In genomic region chr22:20450551-20450906, GRCh38 we compare ENCODE assay signal across 32 cellular contexts.
"Had no signal": no experiment of that assay in that cellular context is flagged by ENCODE, and none has a peak within 500 bp of the region (broad histone marks: within the 10 kb centered on the region; RNA-seq: fewer than 3 reads in every experiment).

No MANE protein-coding gene starts in this region.

- H3K36me3 ChIP-seq: breast epithelium, colonic mucosa had no signal

- H3K4me1 Mint-ChIP-seq: activated CD4-positive, alpha-beta T cell treated with anti-CD3 and anti-CD28 coated beads, Interleukin-2, amount 10 ng/mL, durations not matched to agents 24 days and 14 days; activated naive CD4-positive, alpha-beta T cell treated with anti-CD3 and anti-CD28 coated beads, Interleukin-2, amount 10 ng/mL, durations not matched to agents 7 days and 5 days had no signal

- H3K27me3 Mint-ChIP-seq: activated CD4-positive, alpha-beta memory T cell treated with anti-CD3 and anti-CD28 coated beads for 36 hours; activated CD4-positive, alpha-beta T cell treated with anti-CD3 and anti-CD28 coated beads for 36 hours; activated CD4-positive, alpha-beta T cell treated with anti-CD3 and anti-CD28 coated beads, Interleukin-2, amount 10 ng/mL, durations not matched to agents 24 days and 14 days; activated CD8-positive, alpha-beta memory T cell treated with anti-CD3 and anti-CD28 coated beads, Interleukin-2, amount 10 ng/mL, durations not matched to agents 7 days and 5 days; activated naive CD4-positive, alpha-beta T cell treated with anti-CD3 and anti-CD28 coated beads, Interleukin-2, amount 10 ng/mL, durations not matched to agents 7 days and 5 days; activated naive CD8-positive, alpha-beta T cell treated with anti-CD3 and anti-CD28 coated beads, Interleukin-2, amount 10 ng/mL, durations not matched to agents 7 days and 5 days; brain; T-helper 17 cell had no signal

- H3K9me3 ChIP-seq: ascending aorta, breast epithelium, colonic mucosa, esophagus squamous epithelium, gastroesophageal sphincter, heart right ventricle had no signal

- H3K4me3 Mint-ChIP-seq: activated CD4-positive, alpha-beta memory T cell treated with anti-CD3 and anti-CD28 coated beads for 36 hours; activated CD4-positive, alpha-beta T cell treated with anti-CD3 and anti-CD28 coated beads for 36 hours; activated CD4-positive, alpha-beta T cell treated with anti-CD3 and anti-CD28 coated beads, Interleukin-2, amount 10 ng/mL, durations not matched to agents 24 days and 14 days; activated CD8-positive, alpha-beta memory T cell treated with anti-CD3 and anti-CD28 coated beads, Interleukin-2, amount 10 ng/mL, durations not matched to agents 7 days and 5 days; activated CD8-positive, alpha-beta T cell treated with anti-CD3 and anti-CD28 coated beads, Interleukin-2, amount 10 ng/mL, durations not matched to agents 7 days and 5 days; activated naive CD4-positive, alpha-beta T cell treated with anti-CD3 and anti-CD28 coated beads, Interleukin-2, amount 10 ng/mL, durations not matched to agents 7 days and 5 days; activated naive CD8-positive, alpha-beta T cell treated with anti-CD3 and anti-CD28 coated beads, Interleukin-2, amount 10 ng/mL, durations not matched to agents 7 days and 5 days; activated T-cell treated with anti-CD3 and anti-CD28 coated beads, Interleukin-2, amount 50 U/mL, for 72 hours; brain; T-helper 17 cell; T-helper 2 cell treated with Interferon-gamma antibody and Interleukin-4, amounts not matched to agents 5 μg/mL and 100 μg/mL, for 36 hours had no signal

- H3K4me1 ChIP-seq: ascending aorta, breast epithelium, colonic mucosa, gastroesophageal sphincter had no signal

- H3K27ac Mint-ChIP-seq: activated CD4-positive, alpha-beta memory T cell treated with anti-CD3 and anti-CD28 coated beads for 36 hours; activated CD4-positive, alpha-beta T cell treated with anti-CD3 and anti-CD28 coated beads for 36 hours; activated CD4-positive, alpha-beta T cell treated with anti-CD3 and anti-CD28 coated beads, Interleukin-2, amount 10 ng/mL, durations not matched to agents 24 days and 14 days; activated CD8-positive, alpha-beta memory T cell treated with anti-CD3 and anti-CD28 coated beads, Interleukin-2, amount 10 ng/mL, durations not matched to agents 7 days and 5 days; activated CD8-positive, alpha-beta T cell treated with anti-CD3 and anti-CD28 coated beads, Interleukin-2, amount 10 ng/mL, durations not matched to agents 7 days and 5 days; activated naive CD4-positive, alpha-beta T cell treated with anti-CD3 and anti-CD28 coated beads, Interleukin-2, amount 10 ng/mL, durations not matched to agents 7 days and 5 days; activated naive CD4-positive, alpha-beta T cell treated with anti-CD3 and anti-CD28 coated beads, Interleukin-2, amount 50 U/mL, for 72 hours; activated naive CD8-positive, alpha-beta T cell treated with anti-CD3 and anti-CD28 coated beads, Interleukin-2, amount 10 ng/mL, durations not matched to agents 7 days and 5 days; activated T-cell treated with anti-CD3 and anti-CD28 coated beads, Interleukin-2, amount 50 U/mL, for 72 hours; brain; T-helper 17 cell; T-helper 2 cell treated with Interferon-gamma antibody and Interleukin-4, amounts not matched to agents 5 μg/mL and 100 μg/mL, for 36 hours had no signal

- H3K36me3 Mint-ChIP-seq: activated naive CD4-positive, alpha-beta T cell treated with anti-CD3 and anti-CD28 coated beads, Interleukin-2, amount 50 U/mL, for 72 hours had no signal

- H3K4me3 ChIP-seq: ascending aorta, breast epithelium, cardiac muscle cell, colonic mucosa, esophagus squamous epithelium, gastroesophageal sphincter, heart right ventricle had no signal

- DNase-seq: activated CD4-positive, alpha-beta memory T cell treated with anti-CD3 and anti-CD28 coated beads for 36 hours; activated CD4-positive, alpha-beta T cell treated with anti-CD3 and anti-CD28 coated beads for 36 hours; activated CD4-positive, alpha-beta T cell treated with anti-CD3 and anti-CD28 coated beads, Interleukin-2, amount 10 ng/mL, durations not matched to agents 24 days and 14 days; activated CD4-positive, CD25-positive, alpha-beta regulatory T cell; activated CD4-positive, CD25-positive, alpha-beta regulatory T cell treated with anti-CD3 and anti-CD28 coated beads, Interleukin-2, amount 50 U/mL, for 72 hours; activated CD8-positive, alpha-beta memory T cell treated with anti-CD3 and anti-CD28 coated beads, Interleukin-2, amount 10 ng/mL, durations not matched to agents 7 days and 5 days; activated CD8-positive, alpha-beta memory T cell treated with anti-CD3 and anti-CD28 coated beads, Interleukin-2, amount 50 U/mL, for 4 hours; activated CD8-positive, alpha-beta T cell treated with anti-CD3 and anti-CD28 coated beads, Interleukin-2, amount 10 ng/mL, durations not matched to agents 7 days and 5 days; activated gamma-delta T cell; activated naive CD4-positive, alpha-beta T cell; activated naive CD4-positive, alpha-beta T cell treated with anti-CD3 and anti-CD28 coated beads, Interleukin-2, amount 10 ng/mL, durations not matched to agents 7 days and 5 days; activated naive CD8-positive, alpha-beta T cell treated with anti-CD3 and anti-CD28 coated beads, Interleukin-2, amount 10 ng/mL, durations not matched to agents 7 days and 5 days; activated T-cell treated with anti-CD3 and anti-CD28 coated beads, Interleukin-2, amount 50 U/mL, for 1 hour; activated T-cell treated with anti-CD3 and anti-CD28 coated beads, Interleukin-2, amount 50 U/mL, for 72 hours; central memory CD4-positive, alpha-beta T cell; cerebellar nuclear complex; colonic mucosa; effector CD8-positive, alpha-beta T cell; erythroblast; esophagus squamous epithelium; foreskin melanocyte; heart right ventricle; T-helper 1 cell; T-helper 17 cell; T1000 had no signal

- ATAC-seq: activated CD4-positive, alpha-beta T cell treated with anti-CD3 and anti-CD28 coated beads for 36 hours; activated CD8-positive, alpha-beta memory T cell treated with anti-CD3 and anti-CD28 coated beads, Interleukin-2, amount 10 ng/mL, durations not matched to agents 7 days and 5 days; activated CD8-positive, alpha-beta T cell treated with anti-CD3 and anti-CD28 coated beads, Interleukin-2, amount 10 ng/mL, durations not matched to agents 7 days and 5 days; activated naive CD4-positive, alpha-beta T cell treated with anti-CD3 and anti-CD28 coated beads, Interleukin-2, amount 50 U/mL, for 72 hours; activated T-cell treated with anti-CD3 and anti-CD28 coated beads, Interleukin-2, amount 50 U/mL, for 72 hours; gastroesophageal sphincter; heart right ventricle; T-helper 17 cell had no signal

- H3K27me3 ChIP-seq: ascending aorta, breast epithelium, cardiac muscle cell, colonic mucosa, esophagus squamous epithelium, gastroesophageal sphincter, heart right ventricle had no signal

- H3K27ac ChIP-seq: ascending aorta, breast epithelium, cardiac muscle cell, colonic mucosa, esophagus squamous epithelium, gastroesophageal sphincter, heart right ventricle had no signal

- H3K9me3 Mint-ChIP-seq: activated CD4-positive, alpha-beta memory T cell treated with anti-CD3 and anti-CD28 coated beads for 36 hours; activated CD4-positive, alpha-beta T cell treated with anti-CD3 and anti-CD28 coated beads, Interleukin-2, amount 10 ng/mL, durations not matched to agents 24 days and 14 days; activated naive CD4-positive, alpha-beta T cell treated with anti-CD3 and anti-CD28 coated beads, Interleukin-2, amount 10 ng/mL, durations not matched to agents 7 days and 5 days; activated naive CD4-positive, alpha-beta T cell treated with anti-CD3 and anti-CD28 coated beads, Interleukin-2, amount 50 U/mL, for 72 hours; activated naive CD8-positive, alpha-beta T cell treated with anti-CD3 and anti-CD28 coated beads, Interleukin-2, amount 10 ng/mL, durations not matched to agents 7 days and 5 days; activated T-cell treated with anti-CD3 and anti-CD28 coated beads, Interleukin-2, amount 50 U/mL, for 72 hours; T-helper 2 cell treated with Interferon-gamma antibody and Interleukin-4, amounts not matched to agents 5 μg/mL and 100 μg/mL, for 36 hours had no signal
